ENCODE assay signal across 8 cellular contexts in genomic region chr9:71446499-71447411, GRCh38.
DNase-seq lines count a peak whose midpoint lies in the region; ATAC-seq and TF ChIP-seq lines count a peak whose summit lies in the region.

No MANE protein-coding gene starts in this region.

- ATAC-seq in GM21737 (IDR thresholded peaks at IDR 0.05; ENCODE audit: unreplicated experiment), result peak; percentile 63

- peak overlapping the region; percentile 36 for H3K4me3 ChIP-seq in epithelial cell of esophagus (ENCODE audit: low read length)

- TF ChIP-seq CTCF in VCaP (conservative IDR thresholded peaks at IDR 0.05) (peak; percentile 72), epithelial cell of esophagus (IDR thresholded peaks at IDR 0.05; ENCODE audit: insufficient read depth, low read depth, low read length, missing control alignments) (no peak)

- peak overlapping the region; percentile 20; the same call in 1 of the 2 replicates for H3K27ac ChIP-seq in VCaP

- DNase-seq in NCI-H146 (lab: John Stamatoyannopoulos, UW) (peak; percentile 28), NCI-H146 treated with DMSO at 0.1 percent for 48 hours (lab: John Stamatoyannopoulos, UW; ENCODE audit: unreplicated experiment) (no peak), KG1 (lab: John Stamatoyannopoulos, UW) (peak; percentile 41), epithelial cell of esophagus (ENCODE audit: low read depth) (peak; percentile 72), midbrain (lab: John Stamatoyannopoulos, UW) (peak; percentile 34), stromal cell of bone marrow (ENCODE audit: low read depth) (peak; percentile 38)
